In the genomic region with DNA sequence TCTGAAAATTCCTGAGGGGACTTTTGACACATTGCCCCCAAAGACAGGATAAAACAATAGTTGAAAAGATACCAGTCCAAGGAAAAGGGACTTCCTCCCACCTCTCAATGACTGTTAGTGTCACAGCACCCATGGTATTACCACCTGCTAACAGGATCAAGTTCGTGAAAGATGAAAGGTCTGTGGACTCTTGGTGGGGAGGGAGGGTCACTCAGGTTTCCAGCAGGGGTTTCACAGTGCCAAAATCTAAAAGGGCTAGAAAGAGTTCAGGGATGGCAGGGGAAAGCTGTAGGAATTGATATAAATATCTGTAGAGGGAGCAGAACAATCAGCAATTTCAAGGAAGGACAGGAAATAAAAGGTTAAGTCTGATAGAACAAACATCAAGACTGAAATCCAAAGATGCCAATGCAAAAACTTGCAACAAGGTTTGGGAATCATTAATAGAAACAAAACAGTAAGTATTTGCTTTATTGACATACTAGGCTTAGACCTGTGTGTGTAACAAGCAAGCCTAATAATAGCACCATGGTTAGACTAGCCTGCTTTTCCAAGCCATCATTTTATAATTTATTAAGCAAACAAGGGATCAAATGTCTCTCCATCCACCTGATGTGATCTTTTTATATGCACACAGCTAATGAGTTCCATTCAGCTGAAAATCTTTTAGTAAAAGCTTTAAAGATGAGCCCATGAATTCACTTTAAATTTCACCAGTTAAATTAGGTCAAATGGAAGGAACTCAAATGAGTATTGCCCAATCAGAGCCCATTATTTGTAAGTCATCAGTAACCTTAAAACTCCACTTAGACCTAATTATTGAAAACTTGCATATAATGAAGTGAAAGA, we compare ENCODE assay signal across 7 cellular contexts.
DNase-seq lines count a peak whose midpoint lies in the region; ATAC-seq and TF ChIP-seq lines count a peak whose summit lies in the region.

No MANE protein-coding gene starts in this region.

- no peak for ATAC-seq in GM19452 (IDR thresholded peaks at IDR 0.05; ENCODE audit: unreplicated experiment)

- in situ Hi-C loops in HAP-1 (cut with MboI; ENCODE audit: low sequenced_read_pairs): no loop called here

- H3K27ac ChIP-seq in SK-N-MC (peak overlapping the region; percentile 49; the same call in 1 of the 2 replicates), skin epidermis (peak overlapping the region in 17 of 21 experiments; percentile 18 to 100 (median 100))

- H3K4me1 ChIP-seq in HAP-1: peaks cover 22% of the 10 kb centered on the region

- TF ChIP-seq CTCF in fibroblast of pulmonary artery (IDR thresholded peaks at IDR 0.05; ENCODE audit: low read length, missing control alignments): no peak

- peaks cover 70% of the 10 kb centered on the region for H3K36me3 ChIP-seq in HAP-1 (replicated peaks)
- peaks cover 64% of the 10 kb centered on the region for H3K36me3 ChIP-seq in SK-N-MC (ENCODE audit: insufficient read depth, low read length)

- H3K9me3 ChIP-seq in HAP-1: no peaks in the 10 kb centered on the region
- H3K9me3 ChIP-seq in SK-N-MC (ENCODE audit: low read depth, low read length): no peaks in the 10 kb centered on the region

- H3K27me3 ChIP-seq in HAP-1 (ENCODE audit: low read depth): no peaks in the 10 kb centered on the region

- DNase-seq in HAP-1 (ENCODE audit: low spot score in 2 of 2) (no peak), SK-N-MC (ENCODE audit: low read depth, low spot score) (no peak), fibroblast of pulmonary artery (ENCODE audit: low read depth) (peak; percentile 52), COLO829 (ENCODE audit: low spot score) (no peak)
- no peak for DNase-seq in activated effector memory CD4-positive, alpha-beta T cell treated with anti-CD3 and anti-CD28 coated beads, Interleukin-2, amount 50 U/mL, for 16 hours

- H3K4me3 ChIP-seq in HAP-1 (peak overlapping the region; percentile 90; the same call in 1 of the 2 replicates), SK-N-MC (peak overlapping the region; percentile 89), fibroblast of pulmonary artery (replicated peaks; ENCODE audit: low read depth, low read length) (peak overlapping the region; percentile 91), skin epidermis (peak overlapping the region; percentile 59 to 97 (median 82))

- H3K9ac ChIP-seq in SK-N-MC (ENCODE audit: insufficient read length): peak overlapping the region; percentile 48
